21 cellular contexts compared by ENCODE assay signal in genomic region chr17:81193470-81194224, GRCh38. TPM values are rescaled to one million over a fixed set of nuclear protein-coding genes. Genes with fewer than 3 reads are reported as not detected.
DNase-seq lines count a peak whose midpoint lies in the region; ATAC-seq, FAIRE-seq and TF ChIP-seq lines count a peak whose summit lies in the region.
"Had no signal": no experiment of that assay in that cellular context is flagged by ENCODE, and none has a peak within 500 bp of the region (broad histone marks: within the 10 kb centered on the region; RNA-seq: fewer than 3 reads in every experiment).

No MANE protein-coding gene starts in this region.

- intact Hi-C loops in GM12878 (cut with micrococcal nuclease; ENCODE audit: unreplicated experiment) (no loop called here), A673 (cut with micrococcal nuclease; ENCODE audit: unreplicated experiment) (no loop called here)

- TF ChIP-seq POLR2A in GM12878 (IDR thresholded peaks at IDR 0.05; ENCODE audit: low read depth, low read length) (no peak), suprapubic skin (IDR thresholded peaks at IDR 0.05) (no peak)

- TF ChIP-seq EP300 in GM12878 (IDR thresholded peaks at IDR 0.05; ENCODE audit: borderline replicate concordance in 1 of 2, control insufficient read depth in 1 of 2, low read depth in 2 of 2, low read length in 2 of 2) = no peak
- no peak for TF ChIP-seq EP300 in suprapubic skin (IDR thresholded peaks at IDR 0.05)

- no peaks in the 10 kb centered on the region for H3K27me3 Mint-ChIP-seq in memory B cell
- H3K27me3 Mint-ChIP-seq: CD8-positive, alpha-beta memory T cell had no signal

- POLR2A ChIA-PET in GM12878 (lab: Charles Lee) (no interaction called here), A673 (lab: Charles Lee; ENCODE audit: low non-redundant PET) (no interaction called here)

- in situ Hi-C loops in GM12878 (cut with MboI) = no loop called here

- TF ChIP-seq RAD21 in GM12878 (IDR thresholded peaks at IDR 0.05; ENCODE audit: insufficient read depth, low read depth, low read length) = no peak

- H3K27me3 ChIP-seq in GM12878 (replicated peaks in 1 of 2; ENCODE audit: control insufficient read depth in 2 of 2, insufficient read depth in 2 of 2, low read length in 1 of 2) (no peaks in the 10 kb centered on the region), suprapubic skin (no peaks in the 10 kb centered on the region), A673 (replicated peaks; ENCODE audit: insufficient read depth, low read depth, low read length, poor library complexity) (no peaks in the 10 kb centered on the region)

- H3K27ac ChIP-seq in GM12878 (ENCODE audit: control insufficient read depth, insufficient read depth) = no peak overlapping the region
- H3K27ac ChIP-seq in suprapubic skin = no peak overlapping the region
- H3K27ac ChIP-seq in A673 (ENCODE audit: low read depth, low read length, poor library complexity, severe bottlenecking) = no peak overlapping the region

- CTCF ChIA-PET in GM12878 (lab: Yijun Ruan, JAX) = no interaction called here
- CTCF ChIA-PET in A673 (lab: Charles Lee) = no interaction called here

- DNase-seq in ELF-1 (ENCODE audit: low read depth, low spot score) = peak; percentile 74
- peak; percentile 83 for DNase-seq in GM20000 (ENCODE audit: low spot score)
- DNase-seq in GM12878 (ENCODE audit: low read depth, low spot score) = no peak
- DNase-seq in memory B cell (ENCODE audit: low spot score in 2 of 2) = no peak
- DNase-seq in activated CD4-positive, alpha-beta T cell treated with anti-CD3 and anti-CD28 coated beads, Interleukin-2, amount 50 U/mL, for 48 hours = no peak
- no peak for DNase-seq in suprapubic skin (ENCODE audit: low spot score in 2 of 2)
- DNase-seq in A673 (ENCODE audit: low spot score) = no peak
- DNase-seq in HCEC 1CT = no peak
- DNase-seq: ACHN; CD8-positive, alpha-beta memory T cell; DND-41; GF-D8; H9; KBM-7; NCI-H146; NCI-H2107; NCI-H226; NCI-H526 treated with DMSO at 0.1 percent for 48 hours; NK-92 treated with Interleukin-12 subunit alpha and Interleukin-12 subunit beta, amount 100 ng/mL, for 24 hours; SK-N-SH had no signal

- no peaks in the 10 kb centered on the region for H3K9me3 Mint-ChIP-seq in memory B cell
- H3K9me3 Mint-ChIP-seq: CD8-positive, alpha-beta memory T cell; H9 had no signal

- SMC1A ChIA-PET in GM12878 (lab: Charles Lee; ENCODE audit: uncharacterized antibody, unreplicated experiment) = no interaction called here

- H3K4me1 ChIP-seq in GM12878 (ENCODE audit: control insufficient read depth, insufficient read depth, low read length) (peaks cover 3% of the 10 kb centered on the region; the same call in 1 of the 2 replicates), suprapubic skin (no peaks in the 10 kb centered on the region), A673 (ENCODE audit: insufficient read depth, low read length, poor library complexity, severe bottlenecking) (no peaks in the 10 kb centered on the region)

- peak; percentile 83 for ATAC-seq in GM12878
- peak; percentile 29 for ATAC-seq in memory B cell (ENCODE audit: low read depth)

- H3K9me3 ChIP-seq in GM12878 (replicated peaks; ENCODE audit: control insufficient read depth, insufficient read depth, low read length) = no peaks in the 10 kb centered on the region
- H3K9me3 ChIP-seq in suprapubic skin = no peaks in the 10 kb centered on the region
- no peaks in the 10 kb centered on the region for H3K9me3 ChIP-seq in A673 (ENCODE audit: low read depth, low read length, poor library complexity, severe bottlenecking)
- H3K9me3 ChIP-seq: SK-N-SH had no signal

- BruUV-seq in GM12878 (replicated peaks; lab: Mats Ljungman, UMichigan) = no TSS peak
- BruUV-seq in A673 (replicated peaks; lab: Mats Ljungman, UMichigan) = no TSS peak

- no peak overlapping the region for H3K27ac Mint-ChIP-seq in memory B cell
- H3K27ac Mint-ChIP-seq: CD8-positive, alpha-beta memory T cell; H9 had no signal

- no peaks in the 10 kb centered on the region for H3K79me2 ChIP-seq in GM12878 (ENCODE audit: control insufficient read depth, insufficient read depth, low read length)

- no peak overlapping the region for H3K4me3 Mint-ChIP-seq in memory B cell
- H3K4me3 Mint-ChIP-seq: CD8-positive, alpha-beta memory T cell; H9 had no signal

- no peak for FAIRE-seq in GM12878 (lab: Jason Lieb, UNC)
- FAIRE-seq: GM18507 had no signal

- H3K4me3 ChIP-seq in GM12878 = no peak overlapping the region
- H3K4me3 ChIP-seq in suprapubic skin = no peak overlapping the region
- no peak overlapping the region for H3K4me3 ChIP-seq in A673 (ENCODE audit: low read depth, low read length, poor library complexity, severe bottlenecking)

- H3K9ac ChIP-seq in GM12878 (ENCODE audit: control insufficient read depth, insufficient read depth, low read length) = no peak overlapping the region
- H3K9ac ChIP-seq: SK-N-SH had no signal

- H4K20me1 ChIP-seq in GM12878 (ENCODE audit: control insufficient read depth, insufficient read depth) = no peaks in the 10 kb centered on the region

- no peaks in the 10 kb centered on the region for H3K4me1 Mint-ChIP-seq in memory B cell
- H3K4me1 Mint-ChIP-seq: CD8-positive, alpha-beta memory T cell; H9 had no signal

- no peak overlapping the region for H3K4me2 ChIP-seq in GM12878 (ENCODE audit: control insufficient read depth, insufficient read depth)
- H3K4me2 ChIP-seq: SK-N-SH had no signal

- H3K36me3 ChIP-seq in GM12878 (ENCODE audit: control insufficient read depth in 2 of 2, insufficient read depth in 2 of 2, low read length in 1 of 2) (peaks cover 0 to 5% of the 10 kb centered on the region in 2 experiments; a peak in 2 of 4 replicates), suprapubic skin (peaks cover 24% of the 10 kb centered on the region), A673 (ENCODE audit: insufficient read depth, low read length, poor library complexity, severe bottlenecking) (peaks cover 5% of the 10 kb centered on the region)

- H2AFZ ChIP-seq in GM12878 (ENCODE audit: control insufficient read depth, low read depth, low read length) = no peak overlapping the region

- WGBS in GM12878 (ENCODE audit: insufficient coverage, insufficient replicate concordance, low lambda C conversion rate, missing lambda C conversion rate) = 68% methylated on average over 31 of the region's 38 CpGs
- WGBS in suprapubic skin = 75% methylated on average over 28 of the region's 38 CpGs

- H3K36me3 Mint-ChIP-seq in memory B cell = peaks cover 7% of the 10 kb centered on the region

- RAD21 ChIA-PET in GM12878 (lab: Charles Lee; ENCODE audit: unreplicated experiment) = no interaction called here

- TF ChIP-seq CTCF in GM20000 (IDR thresholded peaks at IDR 0.05; ENCODE audit: extremely low read depth, missing control alignments) (no peak), GM12878 (IDR thresholded peaks at IDR 0.05 in 2 of 3, conservative IDR thresholded peaks at IDR 0.05 in 1 of 3; ENCODE audit: control insufficient read depth in 2 of 3, extremely low read depth in 1 of 3, insufficient read depth in 1 of 3, low read depth in 3 of 3, low read length in 3 of 3) (no peak), suprapubic skin (IDR thresholded peaks at IDR 0.05) (no peak), A673 (conservative IDR thresholded peaks at IDR 0.05; ENCODE audit: low read depth, low read length) (no peak)

RNA-seq across cellular contexts. Expression of gene AATK, which starts 27.6 kb away (rescaled TPM):
- not detected in 2 replicates for total RNA-seq in GM12878 (2013; cell fraction: nucleolus; rRNA removed)
- total RNA-seq in GM12878 (2014; rRNA removed) (0.05 TPM in 1 of 2 replicates, not detected in the other), GM12878 (2014; rRNA removed; fragmentation: Illumina TruSeq; extraction: Trizol) (not detected in 2 replicates), GM12878 (2021) (not detected in 2 replicates), suprapubic skin (1 to 10 TPM in 2 of 4 donors, under 1 TPM in 2; 0.64 to 2.8 (median 1.1) TPM), A673 (2021) (0.90 and 1.4 TPM in 2 replicates)
- not detected for polyA plus RNA-seq in GM12878 (2011; ENCODE audit: low read depth)
- polyA plus RNA-seq in GM12878 (2011; rRNA removed) (0.04 and 0.09 TPM in 2 replicates), GM12878 (2014; fragmentation: Illumina TruSeq; extraction: Trizol) (not detected in 2 replicates), GM12878 (2014; fragmentation: Nextera tagmentation; extraction: Ambion mirVana) (not detected), GM12878 (2014; rRNA removed) (0.01 TPM in 1 of 2 replicates, not detected in the other), GM12878 (2016; fragmentation: Nextera tagmentation; extraction: Ambion mirVana) (not detected)
- 0.05 and 0.07 TPM in 2 replicates for polyA plus RNA-seq in GM12878 (2011; cell fraction: cytosol; rRNA removed)
- polyA plus RNA-seq in GM12878 (2011; cell fraction: nucleus; rRNA removed) = 0.25 and 0.28 TPM in 2 replicates
- polyA plus RNA-seq in GM12878 (2012) = 0.10 TPM in 1 of 2 replicates, not detected in the other
- polyA minus RNA-seq in GM12878 (2011; rRNA and poly(A)+ RNA removed) = not detected in 2 replicates
- polyA minus RNA-seq in GM12878 (2011; cell fraction: cytosol; rRNA and poly(A)+ RNA removed) = 0.67 and 1.8 TPM in 2 replicates
- polyA minus RNA-seq in GM12878 (2011; cell fraction: nucleus; rRNA and poly(A)+ RNA removed) = 0.12 and 1.1 TPM in 2 replicates
- polyA plus RNA-seq: CD8-positive, alpha-beta memory T cell had no signal

RNA-seq across cellular contexts. Expression of gene PVALEF, which starts 28.3 kb away (rescaled TPM):
- total RNA-seq in GM12878 (2013; cell fraction: nucleolus; rRNA removed) = not detected in 2 replicates
- total RNA-seq in GM12878 (2014; rRNA removed) (not detected in 2 replicates), GM12878 (2014; rRNA removed; fragmentation: Illumina TruSeq; extraction: Trizol) (not detected in 2 replicates), GM12878 (2021) (not detected in 2 replicates), suprapubic skin (not detected), A673 (2021) (not detected in 2 replicates)
- polyA plus RNA-seq in GM12878 (2011; ENCODE audit: low read depth) = not detected
- polyA plus RNA-seq in GM12878 (2011; rRNA removed) (not detected in 2 replicates), GM12878 (2014; fragmentation: Illumina TruSeq; extraction: Trizol) (not detected in 2 replicates), GM12878 (2014; fragmentation: Nextera tagmentation; extraction: Ambion mirVana) (not detected), GM12878 (2014; rRNA removed) (not detected in 2 replicates), GM12878 (2016; fragmentation: Nextera tagmentation; extraction: Ambion mirVana) (not detected)
- polyA plus RNA-seq in GM12878 (2011; cell fraction: cytosol; rRNA removed) = not detected in 2 replicates
- polyA plus RNA-seq in GM12878 (2011; cell fraction: nucleus; rRNA removed) = not detected in 2 replicates
- polyA plus RNA-seq in GM12878 (2012) = not detected in 2 replicates
- not detected in 2 replicates for polyA minus RNA-seq in GM12878 (2011; rRNA and poly(A)+ RNA removed)
- polyA minus RNA-seq in GM12878 (2011; cell fraction: cytosol; rRNA and poly(A)+ RNA removed) = not detected in 2 replicates
- polyA minus RNA-seq in GM12878 (2011; cell fraction: nucleus; rRNA and poly(A)+ RNA removed) = not detected in 2 replicates
- total RNA-seq: CD8-positive, alpha-beta memory T cell; H9 had no signal
- polyA plus RNA-seq: CD8-positive, alpha-beta memory T cell; SK-N-SH had no signal

RNA-seq across cellular contexts. Expression of gene CEP131, which starts 29.1 kb away (rescaled TPM):
- 11.0 and 14.3 TPM in 2 replicates for total RNA-seq in GM12878 (2013; cell fraction: nucleolus; rRNA removed)
- 8.0 and 10.2 TPM in 2 replicates for total RNA-seq in GM12878 (2014; rRNA removed)
- total RNA-seq in GM12878 (2014; rRNA removed; fragmentation: Illumina TruSeq; extraction: Trizol) = 3.0 and 3.3 TPM in 2 replicates
- 15.2 and 17.3 TPM in 2 replicates for total RNA-seq in GM12878 (2021)
- polyA plus RNA-seq in GM12878 (2011; ENCODE audit: low read depth) = 2.8 TPM
- polyA plus RNA-seq in GM12878 (2011; rRNA removed) = 1.3 and 2.9 TPM in 2 replicates
- polyA plus RNA-seq in GM12878 (2011; cell fraction: cytosol; rRNA removed) = 3.6 and 6.3 TPM in 2 replicates
- polyA plus RNA-seq in GM12878 (2011; cell fraction: nucleus; rRNA removed) = 20.6 and 36.0 TPM in 2 replicates
- polyA plus RNA-seq in GM12878 (2012) = 9.0 and 10.9 TPM in 2 replicates
- 0.17 and 1.3 TPM in 2 replicates for polyA plus RNA-seq in GM12878 (2014; fragmentation: Illumina TruSeq; extraction: Trizol)
- polyA plus RNA-seq in GM12878 (2014; fragmentation: Nextera tagmentation; extraction: Ambion mirVana) = under 1 TPM; 0.05 to 0.64 TPM
- polyA plus RNA-seq in GM12878 (2014; rRNA removed) = 13.7 and 16.6 TPM in 2 replicates
- polyA plus RNA-seq in GM12878 (2016; fragmentation: Nextera tagmentation; extraction: Ambion mirVana) = 10 to 100 TPM; 14.1 to 14.3 TPM
- polyA minus RNA-seq in GM12878 (2011; rRNA and poly(A)+ RNA removed) = 1.1 and 3.3 TPM in 2 replicates
- 6.8 TPM in 2 replicates for polyA minus RNA-seq in GM12878 (2011; cell fraction: cytosol; rRNA and poly(A)+ RNA removed)
- polyA minus RNA-seq in GM12878 (2011; cell fraction: nucleus; rRNA and poly(A)+ RNA removed) = 3.3 and 7.2 TPM in 2 replicates
- 1 to 10 TPM; 4.2 to 9.5 (median 8.0) TPM for total RNA-seq in suprapubic skin
- total RNA-seq in A673 (2021) = 27.1 and 36.3 TPM in 2 replicates

RNA-seq across cellular contexts. Expression of gene TEPSIN, which starts 45.2 kb away (rescaled TPM):
- 73.0 and 82.8 TPM in 2 replicates for total RNA-seq in GM12878 (2013; cell fraction: nucleolus; rRNA removed)
- total RNA-seq in GM12878 (2014; rRNA removed) = 14.6 and 15.9 TPM in 2 replicates
- 4.5 and 4.8 TPM in 2 replicates for total RNA-seq in GM12878 (2014; rRNA removed; fragmentation: Illumina TruSeq; extraction: Trizol)
- 26.7 and 35.3 TPM in 2 replicates for total RNA-seq in GM12878 (2021)
- polyA plus RNA-seq in GM12878 (2011; ENCODE audit: low read depth) = 6.1 TPM
- polyA plus RNA-seq in GM12878 (2011; rRNA removed) = 5.4 and 10.2 TPM in 2 replicates
- polyA plus RNA-seq in GM12878 (2011; cell fraction: cytosol; rRNA removed) = 12.9 and 26.8 TPM in 2 replicates
- polyA plus RNA-seq in GM12878 (2011; cell fraction: nucleus; rRNA removed) = 286 and 400 TPM in 2 replicates
- 18.3 and 24.7 TPM in 2 replicates for polyA plus RNA-seq in GM12878 (2012)
- 2.7 and 5.8 TPM in 2 replicates for polyA plus RNA-seq in GM12878 (2014; fragmentation: Illumina TruSeq; extraction: Trizol)
- 1 to 10 TPM in 1 of 2 experiments, under 1 TPM in 1; 0.87 to 1.6 TPM for polyA plus RNA-seq in GM12878 (2014; fragmentation: Nextera tagmentation; extraction: Ambion mirVana)
- 36.7 and 39.3 TPM in 2 replicates for polyA plus RNA-seq in GM12878 (2014; rRNA removed)
- 1 to 10 TPM; 3.1 to 3.7 TPM for polyA plus RNA-seq in GM12878 (2016; fragmentation: Nextera tagmentation; extraction: Ambion mirVana)
- polyA minus RNA-seq in GM12878 (2011; rRNA and poly(A)+ RNA removed) = 9.4 and 15.3 TPM in 2 replicates
- polyA minus RNA-seq in GM12878 (2011; cell fraction: cytosol; rRNA and poly(A)+ RNA removed) = 5.8 and 11.0 TPM in 2 replicates
- polyA minus RNA-seq in GM12878 (2011; cell fraction: nucleus; rRNA and poly(A)+ RNA removed) = 50.7 and 71.4 TPM in 2 replicates
- 10 to 100 TPM; 43.0 to 94.5 (median 55.3) TPM for total RNA-seq in suprapubic skin
- total RNA-seq in A673 (2021) = 33.6 and 36.1 TPM in 2 replicates

RNA-seq across cellular contexts. Expression of gene NDUFAF8, which starts 45.5 kb away (rescaled TPM):
- 43.1 and 61.9 TPM in 2 replicates for total RNA-seq in GM12878 (2013; cell fraction: nucleolus; rRNA removed)
- total RNA-seq in GM12878 (2014; rRNA removed) = 97.9 and 107 TPM in 2 replicates
- 91.4 and 105 TPM in 2 replicates for total RNA-seq in GM12878 (2014; rRNA removed; fragmentation: Illumina TruSeq; extraction: Trizol)
- total RNA-seq in GM12878 (2021) = 95.6 and 99.9 TPM in 2 replicates
- polyA plus RNA-seq in GM12878 (2011; ENCODE audit: low read depth) = 142 TPM
- 140 and 160 TPM in 2 replicates for polyA plus RNA-seq in GM12878 (2011; rRNA removed)
- polyA plus RNA-seq in GM12878 (2011; cell fraction: cytosol; rRNA removed) = 73.5 and 95.5 TPM in 2 replicates
- 77.4 and 78.7 TPM in 2 replicates for polyA plus RNA-seq in GM12878 (2011; cell fraction: nucleus; rRNA removed)
- polyA plus RNA-seq in GM12878 (2012) = 85.0 and 88.2 TPM in 2 replicates
- polyA plus RNA-seq in GM12878 (2014; fragmentation: Illumina TruSeq; extraction: Trizol) = 36.2 and 53.0 TPM in 2 replicates
- 10 to 100 TPM; 22.0 to 71.5 TPM for polyA plus RNA-seq in GM12878 (2014; fragmentation: Nextera tagmentation; extraction: Ambion mirVana)
- 122 and 133 TPM in 2 replicates for polyA plus RNA-seq in GM12878 (2014; rRNA removed)
- polyA plus RNA-seq in GM12878 (2016; fragmentation: Nextera tagmentation; extraction: Ambion mirVana) = 100 to 1,000 TPM; 295 to 307 TPM
- 16.9 and 31.7 TPM in 2 replicates for polyA minus RNA-seq in GM12878 (2011; rRNA and poly(A)+ RNA removed)
- 10.7 and 11.9 TPM in 2 replicates for polyA minus RNA-seq in GM12878 (2011; cell fraction: cytosol; rRNA and poly(A)+ RNA removed)
- polyA minus RNA-seq in GM12878 (2011; cell fraction: nucleus; rRNA and poly(A)+ RNA removed) = 7.6 and 17.1 TPM in 2 replicates
- total RNA-seq in suprapubic skin = 10 to 100 TPM; 17.8 to 39.4 (median 25.9) TPM
- 58.6 and 64.9 TPM in 2 replicates for total RNA-seq in A673 (2021)

Comparison
In these comparisons a context has a peak if more than half of its experiments do, and no peak if none do; other contexts are left out.
1. DNase-seq: peak in ELF-1 (single experiment) and GM20000 (single experiment); none in GM12878 (single experiment), memory B cell (0 of 2), activated CD4-positive, alpha-beta T cell treated with anti-CD3 and anti-CD28 coated beads, Interleukin-2, amount 50 U/mL, for 48 hours (0 of 2), suprapubic skin (0 of 2), A673 (single experiment) and HCEC 1CT (single experiment).